ENCODE assay signal across 8 cellular contexts in genomic region chr1:40508375-40509341, GRCh38. TPM values are rescaled to one million over a fixed set of nuclear protein-coding genes. Genes with fewer than 3 reads are reported as not detected.
DNase-seq lines count a peak whose midpoint lies in the region; ATAC-seq and TF ChIP-seq lines count a peak whose summit lies in the region.

EXO5 (plus strand) TSS chr1:40508767; CDS start chr1:40514545, 5,778 bp downstream.

- TF ChIP-seq CTCF in RWPE2 (IDR thresholded peaks at IDR 0.05; ENCODE audit: poor library complexity, severe bottlenecking) (no peak), fibroblast of pulmonary artery (IDR thresholded peaks at IDR 0.05; ENCODE audit: low read length, missing control alignments) (no peak)

- DNase-seq in COR-L47 (lab: John Stamatoyannopoulos, UW) (peak; percentile 78), RWPE2 (ENCODE audit: low spot score) (peak; percentile 72), fibroblast of pulmonary artery (ENCODE audit: low read depth) (peak; percentile 81)
- peak; percentile 79 for DNase-seq in activated T-helper 9 cell treated with anti-CD3 and anti-CD28 coated beads, Interleukin-2, amount 50 U/mL, for 16 hours (ENCODE audit: low read depth)
- peak; percentile 90 for DNase-seq in natural killer cell treated with Interleukin-12 subunit alpha and Interleukin-12 subunit beta and Interleukin-15 and Interleukin-18, amount 100 ng/mL, for 72 hours (ENCODE audit: low spot score)
- peak; percentile 79 for DNase-seq in stimulated activated naive CD4-positive, alpha-beta T cell treated with Interleukin-2 at 50 U/mL for 16 hours (lab: John Stamatoyannopoulos, UW)

- peaks cover 48% of the 10 kb centered on the region for H3K36me3 Mint-ChIP-seq in natural killer cell treated with Interleukin-12 subunit alpha and Interleukin-12 subunit beta and Interleukin-15 and Interleukin-18, amount 100 ng/mL, for 72 hours

- ATAC-seq in GM21447 (IDR thresholded peaks at IDR 0.05; ENCODE audit: unreplicated experiment) (peak; percentile 73), RWPE2 (ENCODE audit: low read depth) (peak; percentile 93)
- peak; percentile 100 for ATAC-seq in natural killer cell treated with Interleukin-12 subunit alpha and Interleukin-12 subunit beta and Interleukin-15 and Interleukin-18, amount 100 ng/mL, for 72 hours

- peak within 1 kb of the TSS; percentile 25 for H3K27ac ChIP-seq in RWPE2 (ENCODE audit: poor library complexity, severe bottlenecking)

- peak within 1 kb of the TSS; percentile 94 for H3K4me3 Mint-ChIP-seq in natural killer cell treated with Interleukin-12 subunit alpha and Interleukin-12 subunit beta and Interleukin-15 and Interleukin-18, amount 100 ng/mL, for 72 hours

- H3K4me1 ChIP-seq in RWPE2 (ENCODE audit: insufficient read depth, poor library complexity, severe bottlenecking), result no peaks in the 10 kb centered on the region

- H3K27me3 Mint-ChIP-seq in natural killer cell treated with Interleukin-12 subunit alpha and Interleukin-12 subunit beta and Interleukin-15 and Interleukin-18, amount 100 ng/mL, for 72 hours, result no peaks in the 10 kb centered on the region

- H3K27me3 ChIP-seq in RWPE2 (ENCODE audit: insufficient read depth, poor library complexity, severe bottlenecking), result no peaks in the 10 kb centered on the region

- peaks cover 6% of the 10 kb centered on the region for H3K9me3 Mint-ChIP-seq in natural killer cell treated with Interleukin-12 subunit alpha and Interleukin-12 subunit beta and Interleukin-15 and Interleukin-18, amount 100 ng/mL, for 72 hours

- H3K9me3 ChIP-seq in RWPE2 (ENCODE audit: severe bottlenecking), result peaks cover 4% of the 10 kb centered on the region

- H3K4me3 ChIP-seq in RWPE2 (ENCODE audit: severe bottlenecking), result peak within 1 kb of the TSS; percentile 40
- H3K4me3 ChIP-seq in fibroblast of pulmonary artery (replicated peaks; ENCODE audit: low read depth, low read length), result peak within 1 kb of the TSS; percentile 75

- H3K27ac Mint-ChIP-seq in natural killer cell treated with Interleukin-12 subunit alpha and Interleukin-12 subunit beta and Interleukin-15 and Interleukin-18, amount 100 ng/mL, for 72 hours, result peak within 1 kb of the TSS; percentile 65 to 69

- peaks cover 23% of the 10 kb centered on the region for H3K36me3 ChIP-seq in RWPE2 (ENCODE audit: low read depth)

- TF ChIP-seq RAD21 in Ishikawa (IDR thresholded peaks at IDR 0.05; ENCODE audit: low read depth), result no peak

- no peak for TF ChIP-seq EP300 in Ishikawa (IDR thresholded peaks at IDR 0.05; ENCODE audit: borderline replicate concordance)

- H3K4me1 Mint-ChIP-seq in natural killer cell treated with Interleukin-12 subunit alpha and Interleukin-12 subunit beta and Interleukin-15 and Interleukin-18, amount 100 ng/mL, for 72 hours (ENCODE audit: low read depth in 2 of 2), result peaks cover 9 to 10% of the 10 kb centered on the region in 2 donors

TF ChIP-seq in Ishikawa, 13 proteins besides CTCF, POLR2A, EP300 and RAD21:
- TF ChIP-seq EGR1 (IDR thresholded peaks at IDR 0.05) (peak; percentile 57; the same call in 1 of the 2 replicates), TAF1 (IDR thresholded peaks at IDR 0.05; ENCODE audit: low read depth) (peak; percentile 91), NFIC (IDR thresholded peaks at IDR 0.05) (0 out of 2 replicates have a peak, but pooled peaks have one; percentile 18), REST (IDR thresholded peaks at IDR 0.05; ENCODE audit: low read depth) (no peak), TCF12 (IDR thresholded peaks at IDR 0.05; ENCODE audit: low read depth) (peak; percentile 53), MAX (IDR thresholded peaks at IDR 0.05) (peak; percentile 93), USF1 (IDR thresholded peaks at IDR 0.05) (no peak; the same call in none of the 2 replicates), FOXM1 (IDR thresholded peaks at IDR 0.05; ENCODE audit: borderline replicate concordance, low read depth) (no peak), ZBTB7A (IDR thresholded peaks at IDR 0.05; ENCODE audit: low read depth) (peak; percentile 15; the same call in 1 of the 2 replicates), YY1 (IDR thresholded peaks at IDR 0.05; ENCODE audit: low read depth) (peak; percentile 46; the same call in 1 of the 2 replicates), CREB1 (IDR thresholded peaks at IDR 0.05; ENCODE audit: low read depth) (no peak; the same call in 1 of the 2 replicates), TEAD4 (IDR thresholded peaks at IDR 0.05) (no peak), CEBPB (IDR thresholded peaks at IDR 0.05) (no peak)

RNA-seq across cellular contexts. Expression of gene EXO5, which starts in this region (rescaled TPM):
- total RNA-seq in natural killer cell treated with Interleukin-12 subunit alpha and Interleukin-12 subunit beta and Interleukin-15 and Interleukin-18, amount 100 ng/mL, for 72 hours, result 10 to 100 TPM; 13.1 to 14.2 TPM

Comparison
In these comparisons a context has a peak if more than half of its experiments do, and no peak if none do; other contexts are left out.
1. Peak in every context shown above with its lines: DNase-seq, ATAC-seq, H3K4me3 ChIP-seq and H3K27ac ChIP-seq.